1 cellular context compared by ENCODE assay signal in genomic region chr13:63696055-63696454, GRCh38.
TF ChIP-seq lines count a peak whose summit lies in the region.

No MANE protein-coding gene starts in this region.

TF ChIP-seq in IMR-90, 13 proteins besides CTCF, POLR2A, EP300 and RAD21 (continued from another document):
- TF ChIP-seq RFX5 (IDR thresholded peaks at IDR 0.05; ENCODE audit: low read depth, low read length), result no peak
- TF ChIP-seq BHLHE40 (IDR thresholded peaks at IDR 0.05; ENCODE audit: low read depth, low read length), result peak; percentile 43; the same call in 1 of the 2 replicates
- TF ChIP-seq FOS (IDR thresholded peaks at IDR 0.05; ENCODE audit: low read depth, low read length), result peak; percentile 60
- no peak for TF ChIP-seq CEBPB (IDR thresholded peaks at IDR 0.05; ENCODE audit: low read depth, low read length)
- no peak for TF ChIP-seq ELK1 (IDR thresholded peaks at IDR 0.05; ENCODE audit: borderline replicate concordance, low read depth, low read length)
- no peak for TF ChIP-seq SMC3 (IDR thresholded peaks at IDR 0.05; ENCODE audit: low read depth, low read length)
- TF ChIP-seq MAZ (IDR thresholded peaks at IDR 0.05; ENCODE audit: borderline replicate concordance, low read depth, low read length), result no peak
- TF ChIP-seq MAFK (IDR thresholded peaks at IDR 0.05; ENCODE audit: low read depth, low read length), result peak; percentile 71
